Comparison of ENCODE assay signal across 19 cellular contexts in the genomic region with DNA sequence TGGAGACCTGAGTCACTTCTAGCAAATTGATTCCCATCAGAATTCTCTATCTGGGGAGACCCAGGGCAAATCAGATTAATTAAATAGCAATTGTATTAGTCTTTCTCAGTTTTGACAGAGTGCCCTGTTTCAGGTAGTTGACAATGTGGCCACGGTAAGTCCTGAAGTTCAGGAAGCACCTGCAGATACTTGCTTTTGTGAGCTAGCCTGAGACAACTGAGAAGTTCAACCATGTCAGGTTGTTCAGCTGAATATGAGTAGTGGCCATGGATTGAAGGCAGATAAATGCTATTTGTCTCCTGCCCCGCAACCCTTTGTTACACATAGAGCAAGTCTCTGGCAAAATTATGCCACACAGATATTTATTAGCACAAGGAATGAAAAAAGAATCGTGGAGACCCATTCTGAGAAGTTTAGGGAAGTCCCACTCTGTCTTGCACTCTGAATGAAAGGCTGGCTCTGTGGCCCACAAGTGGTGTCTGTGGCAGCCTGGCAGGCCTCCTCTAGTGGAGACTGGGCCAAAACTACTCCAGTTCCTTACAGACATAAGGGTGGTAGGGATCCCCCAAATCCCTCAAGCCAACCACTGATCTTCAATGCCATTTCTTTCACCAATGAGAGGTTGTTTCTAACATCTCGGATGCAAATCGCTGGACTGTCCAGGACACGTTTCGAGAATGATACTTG.
"Had no signal": no experiment of that assay in that cellular context is flagged by ENCODE, and none has a peak within 500 bp of the region (broad histone marks: within the 10 kb centered on the region; RNA-seq: fewer than 3 reads in every experiment).

No MANE protein-coding gene starts in this region.

- H3K27ac ChIP-seq: SJSA1, SK-N-MC had no signal

- H3K4me3 ChIP-seq: SJSA1, SK-N-MC had no signal

- H3K36me3 ChIP-seq: SJSA1 had no signal

- H3K9me3 ChIP-seq: SJSA1 had no signal

- H3K4me1 ChIP-seq: SJSA1 had no signal

- DNase-seq: KBM-7, NCI-H1092, NCI-H1105 treated with DMSO at 0.1 percent for 48 hours, NCI-H1417 treated with DMSO at 0.1 percent for 48 hours, NCI-H146, NCI-H1694 treated with DMSO at 0.1 percent for 48 hours, NCI-H1930, NCI-H2081, NCI-H2107, NCI-H2227 treated with DMSO at 0.1 percent for 48 hours, NCI-H524, NCI-H526 treated with DMSO at 0.1 percent for 48 hours, NCI-H748 treated with DMSO at 0.1 percent for 48 hours, PC-3, Right ventricle myocardium superior, SIG-M5 had no signal

- H3K27me3 ChIP-seq: SJSA1 had no signal

- ATAC-seq: Panc1, PC-3 had no signal
